In the genomic region with DNA sequence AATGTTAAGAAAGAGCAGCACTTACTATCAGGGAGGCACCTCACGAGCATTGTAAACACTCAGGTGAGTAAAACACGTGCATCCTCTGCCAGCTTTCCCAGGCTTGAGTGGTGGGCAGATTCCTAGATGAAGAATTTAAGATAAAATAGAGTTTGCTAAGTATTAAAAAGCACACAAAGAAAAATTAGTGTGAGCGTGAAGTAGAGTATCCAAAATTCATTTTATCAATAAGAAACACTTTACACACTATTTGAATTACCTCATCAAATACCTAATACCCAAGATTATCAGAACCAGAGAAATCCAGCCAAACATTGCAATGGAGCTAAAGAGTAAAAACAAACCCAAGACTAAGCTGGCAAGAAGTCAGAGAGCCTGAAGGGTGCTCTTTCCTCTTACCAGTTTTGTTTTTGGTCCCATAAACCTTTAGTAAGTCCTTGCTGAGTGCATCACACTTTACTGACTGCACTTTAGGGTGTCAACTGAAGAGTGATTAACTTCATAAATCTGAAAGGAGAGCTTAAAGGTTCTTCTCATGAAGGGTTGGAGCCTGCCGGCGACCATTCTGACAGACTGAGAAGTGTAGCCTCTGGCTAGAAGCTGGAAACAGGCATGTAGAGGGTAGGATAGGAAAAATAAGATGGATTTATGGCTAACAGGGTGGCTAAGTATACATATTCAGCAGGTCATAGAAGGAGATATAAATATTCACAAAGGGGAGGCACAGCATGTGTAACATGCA, we compare ENCODE assay signal across 16 cellular contexts.
DNase-seq lines count a peak whose midpoint lies in the region; FAIRE-seq and TF ChIP-seq lines count a peak whose summit lies in the region.
"Had no signal": no experiment of that assay in that cellular context is flagged by ENCODE, and none has a peak within 500 bp of the region (broad histone marks: within the 10 kb centered on the region; RNA-seq: fewer than 3 reads in every experiment).

No MANE protein-coding gene starts in this region.

- TF ChIP-seq CTCF in astrocyte (IDR thresholded peaks at IDR 0.05; ENCODE audit: insufficient read depth, low read depth, low read length), result no peak
- no peak for TF ChIP-seq CTCF in mesothelial cell of epicardium (IDR thresholded peaks at IDR 0.05; ENCODE audit: unreplicated experiment)
- no peak for TF ChIP-seq CTCF in brain microvascular endothelial cell (IDR thresholded peaks at IDR 0.05; ENCODE audit: low read depth, low read length, missing control alignments)
- TF ChIP-seq CTCF in WERI-Rb-1 (IDR thresholded peaks at IDR 0.05; ENCODE audit: low read depth, low read length), result no peak

- WGBS in GM23248 (ENCODE audit: low coverage in 1 of 2, low lambda C conversion rate in 2 of 2, missing lambda C conversion rate in 2 of 2), 2 experiments, result 58 to 59% methylated on average over 5 of the region's 5 CpGs

- H3K27me3 ChIP-seq in ACC112 (ENCODE audit: insufficient read depth, low read length), result no peaks in the 10 kb centered on the region
- H3K27me3 ChIP-seq in GM23248 (replicated peaks; ENCODE audit: insufficient read depth), result no peaks in the 10 kb centered on the region
- no peaks in the 10 kb centered on the region for H3K27me3 ChIP-seq in astrocyte (ENCODE audit: insufficient read depth, low read length)
- no peaks in the 10 kb centered on the region for H3K27me3 ChIP-seq in brain microvascular endothelial cell (replicated peaks)
- H3K27me3 ChIP-seq in WERI-Rb-1 (ENCODE audit: insufficient read depth, low read depth, severe bottlenecking), result no peaks in the 10 kb centered on the region
- H3K27me3 ChIP-seq: BE2C, gastrocnemius medialis, SJCRH30 had no signal

- H3K9me3 ChIP-seq in GM23248 (ENCODE audit: low read depth) (no peaks in the 10 kb centered on the region), astrocyte (ENCODE audit: insufficient read depth, low read depth, low read length) (no peaks in the 10 kb centered on the region), WERI-Rb-1 (ENCODE audit: severe bottlenecking) (no peaks in the 10 kb centered on the region)
- H3K9me3 ChIP-seq: BE2C, gastrocnemius medialis, prostate gland, SJCRH30 had no signal

- no peaks in the 10 kb centered on the region for H3K4me1 Mint-ChIP-seq in astrocyte (ENCODE audit: low read depth, unreplicated experiment)
- peaks cover 36% of the 10 kb centered on the region for H3K4me1 Mint-ChIP-seq in mesothelial cell of epicardium
- H3K4me1 Mint-ChIP-seq: activated CD4-positive, alpha-beta T cell treated with anti-CD3 and anti-CD28 coated beads for 36 hours had no signal

- H3K27ac ChIP-seq in ACC112 (ENCODE audit: low read depth, low read length) (no peak overlapping the region), GM23248 (no peak overlapping the region), astrocyte (ENCODE audit: low read depth, low read length) (no peak overlapping the region), brain microvascular endothelial cell (no peak overlapping the region), WERI-Rb-1 (no peak overlapping the region)
- H3K27ac ChIP-seq: coronary artery, prostate gland had no signal

- H3K9me3 Mint-ChIP-seq in astrocyte (ENCODE audit: unreplicated experiment) (no peaks in the 10 kb centered on the region), mesothelial cell of epicardium (no peaks in the 10 kb centered on the region)

- H3K27me3 Mint-ChIP-seq in astrocyte (ENCODE audit: low read depth, unreplicated experiment) (no peaks in the 10 kb centered on the region), mesothelial cell of epicardium (ENCODE audit: low read depth) (no peaks in the 10 kb centered on the region)

- H3K79me2 ChIP-seq in ACC112 (ENCODE audit: control insufficient read depth, insufficient read depth, low read length, unreplicated experiment), result no peaks in the 10 kb centered on the region
- H3K79me2 ChIP-seq in GM23248 (ENCODE audit: insufficient read depth), result no peaks in the 10 kb centered on the region
- H3K79me2 ChIP-seq in astrocyte (ENCODE audit: insufficient read depth, low read length), result no peaks in the 10 kb centered on the region

- H3K9ac ChIP-seq in GM23248 (no peak overlapping the region), astrocyte (ENCODE audit: low read length) (peak overlapping the region; percentile 62)

- H3K4me2 ChIP-seq in GM23248 (ENCODE audit: unreplicated experiment), result no peak overlapping the region
- H3K4me2 ChIP-seq in astrocyte (ENCODE audit: low read length), result peak overlapping the region; percentile 90

- H3K36me3 ChIP-seq in ACC112 (ENCODE audit: insufficient read depth, low read length) (no peaks in the 10 kb centered on the region), GM23248 (ENCODE audit: low read depth) (no peaks in the 10 kb centered on the region), astrocyte (ENCODE audit: insufficient read depth, low read length) (no peaks in the 10 kb centered on the region), brain microvascular endothelial cell (replicated peaks) (no peaks in the 10 kb centered on the region), WERI-Rb-1 (no peaks in the 10 kb centered on the region)
- H3K36me3 ChIP-seq: BE2C, gastrocnemius medialis, prostate gland, SJCRH30 had no signal

- DNase-seq in GM23248 (no peak), astrocyte (ENCODE audit: low read depth) (no peak), mesothelial cell of epicardium (ENCODE audit: low spot score in 2 of 2, unreplicated experiment in 2 of 2) (no peak), 8988T (no peak), brain microvascular endothelial cell (no peak), anterior cingulate cortex (lab: John Stamatoyannopoulos, UW) (no peak), WERI-Rb-1 (no peak)
- DNase-seq: activated effector memory CD4-positive, alpha-beta T cell treated with anti-CD3 and anti-CD28 coated beads, Interleukin-2, amount 50 U/mL, for 16 hours had no signal

- H3K4me1 ChIP-seq in ACC112 (ENCODE audit: control insufficient read depth, insufficient read depth, low read length, unreplicated experiment) (no peaks in the 10 kb centered on the region), GM23248 (ENCODE audit: insufficient read depth) (0 out of 2 replicates have a peak, but pooled peaks cover 4% of the 10 kb centered on the region), astrocyte (ENCODE audit: insufficient read depth, low read length) (no peaks in the 10 kb centered on the region)
- H3K4me1 ChIP-seq: BE2C, prostate gland, SJCRH30 had no signal

- H3K9me2 ChIP-seq in GM23248 (ENCODE audit: insufficient read depth), result no peaks in the 10 kb centered on the region

- FAIRE-seq in astrocyte (lab: Jason Lieb, UNC), result no peak
- FAIRE-seq: H54 had no signal

- H4K20me1 ChIP-seq in GM23248 (ENCODE audit: insufficient read depth) (no peaks in the 10 kb centered on the region), astrocyte (ENCODE audit: insufficient read depth, low read length) (no peaks in the 10 kb centered on the region)

- H3K27ac Mint-ChIP-seq in astrocyte (ENCODE audit: unreplicated experiment), result no peak overlapping the region
- H3K27ac Mint-ChIP-seq in mesothelial cell of epicardium, result peak overlapping the region; percentile 47
- H3K27ac Mint-ChIP-seq: activated CD4-positive, alpha-beta T cell treated with anti-CD3 and anti-CD28 coated beads for 36 hours had no signal

- H3K4me3 Mint-ChIP-seq in astrocyte (ENCODE audit: unreplicated experiment) (no peak overlapping the region), mesothelial cell of epicardium (peak overlapping the region; percentile 57)
- H3K4me3 Mint-ChIP-seq: activated CD4-positive, alpha-beta T cell treated with anti-CD3 and anti-CD28 coated beads for 36 hours had no signal

- H3K36me3 Mint-ChIP-seq in astrocyte (ENCODE audit: low read depth, unreplicated experiment), result no peaks in the 10 kb centered on the region
- no peaks in the 10 kb centered on the region for H3K36me3 Mint-ChIP-seq in mesothelial cell of epicardium

- H3K4me3 ChIP-seq in ACC112 (ENCODE audit: low read depth, low read length) (0 out of 2 replicates have a peak overlapping the region, but pooled peaks have one; percentile 66), GM23248 (no peak overlapping the region), astrocyte (ENCODE audit: insufficient read depth, low read depth, low read length) (no peak overlapping the region), brain microvascular endothelial cell (ENCODE audit: low read depth, low read length) (no peak overlapping the region), WERI-Rb-1 (ENCODE audit: low read depth, low read length) (no peak overlapping the region)
- H3K4me3 ChIP-seq: prostate gland had no signal

- H2AFZ ChIP-seq in ACC112 (ENCODE audit: low read length, unreplicated experiment) (peak overlapping the region; percentile 73), GM23248 (peak overlapping the region; percentile 72), astrocyte (ENCODE audit: low read depth, low read length) (no peak overlapping the region)

- no peaks in the 10 kb centered on the region for H3F3A ChIP-seq in GM23248 (ENCODE audit: insufficient read depth)

- in situ Hi-C loops in GM23248 (cut with MboI), result loop anchor here (25.0 kb wide), 1 partner anchor 979 kb away; no protein-coding TSS in a partner anchor
- in situ Hi-C loops in brain microvascular endothelial cell (cut with HindIII; ENCODE audit: low pct_ligation_motif_present, low sequenced_read_pairs), result no loop called here
